In genomic region chr20:48773837-48774418, GRCh38 we compare ENCODE assay signal across 12 cellular contexts. TPM values are rescaled to one million over a fixed set of nuclear protein-coding genes. Genes with fewer than 3 reads are reported as not detected.
DNase-seq lines count a peak whose midpoint lies in the region; ATAC-seq and TF ChIP-seq lines count a peak whose summit lies in the region.
"Had no signal": no experiment of that assay in that cellular context is flagged by ENCODE, and none has a peak within 500 bp of the region (broad histone marks: within the 10 kb centered on the region; RNA-seq: fewer than 3 reads in every experiment).

No MANE protein-coding gene starts in this region.

- H4K5ac ChIP-seq in H9 (ENCODE audit: insufficient read length, low read depth, low read length), result no peak overlapping the region

- H3K79me2 ChIP-seq in H9 (ENCODE audit: insufficient read depth, low read length), result no peaks in the 10 kb centered on the region

- no peak overlapping the region for H2BK5ac ChIP-seq in H9 (ENCODE audit: insufficient read length, low read length)

- H4K8ac ChIP-seq in H9 (replicated peaks; ENCODE audit: insufficient read length, low read depth, low read length), result no peak overlapping the region

- no peak overlapping the region for H2BK120ac ChIP-seq in H9 (ENCODE audit: low read depth, low read length, poor library complexity, severe bottlenecking)

- peaks cover 0 to 16% (median 4%) of the 10 kb centered on the region in 3 experiments; a peak in 4 of 7 replicates for H3K36me3 Mint-ChIP-seq in H9 (ENCODE audit: insufficient read depth in 1 of 3, low read depth in 3 of 3)
- peaks cover 8% of the 10 kb centered on the region for H3K36me3 Mint-ChIP-seq in activated naive CD8-positive, alpha-beta T cell

- H3K27ac ChIP-seq in A673 (ENCODE audit: low read depth, low read length, poor library complexity, severe bottlenecking) (peak overlapping the region; percentile 7), H9 (ENCODE audit: insufficient read length, low read depth, low read length) (no peak overlapping the region), right lobe of liver (peak overlapping the region in 1 of 3 donors; percentile 33), ovary (no peak overlapping the region)

- no peaks in the 10 kb centered on the region for H4K20me1 ChIP-seq in H9 (ENCODE audit: control insufficient read depth, insufficient read depth, insufficient read length)

- H3K27me3 ChIP-seq in A673 (replicated peaks; ENCODE audit: insufficient read depth, low read depth, low read length, poor library complexity) (no peaks in the 10 kb centered on the region), H9 (ENCODE audit: insufficient read depth, low read length) (no peaks in the 10 kb centered on the region), right lobe of liver (no peaks in the 10 kb centered on the region), ovary (no peaks in the 10 kb centered on the region)

- H3K14ac ChIP-seq in H9 (ENCODE audit: insufficient read depth, low read length), result no peak overlapping the region

- BruUV-seq in A673 (replicated peaks; lab: Mats Ljungman, UMichigan), result no TSS peak

- TF ChIP-seq CTCF in A673 (conservative IDR thresholded peaks at IDR 0.05; ENCODE audit: low read depth, low read length) (no peak), H9 (conservative IDR thresholded peaks at IDR 0.05) (no peak), right lobe of liver (IDR thresholded peaks at IDR 0.05) (no peak), ovary (IDR thresholded peaks at IDR 0.05) (no peak)

- intact Hi-C loops in A673 (cut with micrococcal nuclease; ENCODE audit: unreplicated experiment) (no loop called here), right lobe of liver (cut with DNase I) (no loop called here), ovary (cut with DNase I) (no loop called here)

- H3K27me3 Mint-ChIP-seq in H9 (ENCODE audit: low read depth), result no peaks in the 10 kb centered on the region; the same call in 1 of the 2 replicates
- H3K27me3 Mint-ChIP-seq in activated naive CD8-positive, alpha-beta T cell, result no peaks in the 10 kb centered on the region

- POLR2A ChIA-PET in A673 (lab: Charles Lee; ENCODE audit: low non-redundant PET), result no interaction called here

- no peak overlapping the region for H3K9ac ChIP-seq in H9 (ENCODE audit: extremely low read depth, insufficient read length, low read length)

- peak overlapping the region in 2 of 3 experiments; percentile 51 to 85; a peak in 4 of 7 replicates for H3K27ac Mint-ChIP-seq in H9
- H3K27ac Mint-ChIP-seq in activated naive CD8-positive, alpha-beta T cell, result peak overlapping the region; percentile 84
- H3K27ac Mint-ChIP-seq: T-helper 2 cell treated with Interferon-gamma antibody and Interleukin-4, amounts not matched to agents 5 μg/mL and 100 μg/mL, for 36 hours had no signal

- no peak for TF ChIP-seq POLR2A in right lobe of liver (IDR thresholded peaks at IDR 0.05)
- TF ChIP-seq POLR2A in ovary (IDR thresholded peaks at IDR 0.05), result no peak

- H3K4me2 ChIP-seq in H9 (ENCODE audit: insufficient read depth, insufficient read length, low read length), result no peak overlapping the region

- H3K9me3 ChIP-seq in A673 (ENCODE audit: low read depth, low read length, poor library complexity, severe bottlenecking), result no peaks in the 10 kb centered on the region
- H3K9me3 ChIP-seq in H9 (ENCODE audit: control insufficient read depth, low read depth, low read length), result no peaks in the 10 kb centered on the region
- no peaks in the 10 kb centered on the region for H3K9me3 ChIP-seq in right lobe of liver
- H3K9me3 ChIP-seq in ovary, result no peaks in the 10 kb centered on the region

- H2AK5ac ChIP-seq in H9 (ENCODE audit: insufficient read length, low read length), result no peak overlapping the region

- peak; percentile 35 to 62 (median 48) for ATAC-seq in right lobe of liver
- ATAC-seq: HCT116 had no signal

- H3K4me3 Mint-ChIP-seq in H9, result no peak overlapping the region
- peak overlapping the region; percentile 6 for H3K4me3 Mint-ChIP-seq in activated naive CD8-positive, alpha-beta T cell
- H3K4me3 Mint-ChIP-seq: T-helper 2 cell treated with Interferon-gamma antibody and Interleukin-4, amounts not matched to agents 5 μg/mL and 100 μg/mL, for 36 hours had no signal

- H3K56ac ChIP-seq in H9 (ENCODE audit: insufficient read length, low read depth, low read length), result no peak overlapping the region

- WGBS in H9 (ENCODE audit: extremely low coverage, insufficient read length, low lambda C conversion rate), result no CpG with 5 or more reads among the region's 14 CpGs
- WGBS in right lobe of liver (ENCODE audit: insufficient coverage, low coverage, low lambda C conversion rate, missing lambda C conversion rate), result 65% methylated on average over 6 of the region's 14 CpGs
- WGBS in ovary, 3 donors, result 81 to 84% (median 81%) methylated on average over 14 of the region's 14 CpGs

- DNase-seq in A673 (ENCODE audit: low spot score) (no peak), H9 (no peak), right lobe of liver (peak in 1 of 3 donors; percentile 46), NCI-H2029 treated with DMSO at 0.1 percent for 48 hours (lab: John Stamatoyannopoulos, UW) (no peak), NCI-H1436 (lab: John Stamatoyannopoulos, UW) (no peak), ovary (no peak)
- no peak for DNase-seq in stimulated activated CD4-positive, alpha-beta T cell treated with anti-CD3 and anti-CD28 coated beads, Interleukin-12 subunit alpha, Interleukin-12 subunit beta, amount 100 ng/mL, for 4 hours
- DNase-seq: Caco-2 had no signal

- H3K23ac ChIP-seq in H9 (ENCODE audit: insufficient read length, low read depth, low read length), result no peak overlapping the region

- no peak overlapping the region for H2BK20ac ChIP-seq in H9 (ENCODE audit: low read depth, low read length, poor library complexity, severe bottlenecking)

- H3K36me3 ChIP-seq in A673 (ENCODE audit: insufficient read depth, low read length, poor library complexity, severe bottlenecking) (peaks cover 23% of the 10 kb centered on the region), right lobe of liver (no peaks in the 10 kb centered on the region), ovary (no peaks in the 10 kb centered on the region)

- peaks cover 14 to 20% of the 10 kb centered on the region in 2 experiments for H3K9me3 Mint-ChIP-seq in H9
- no peaks in the 10 kb centered on the region for H3K9me3 Mint-ChIP-seq in activated naive CD8-positive, alpha-beta T cell (ENCODE audit: low read depth)

- H3K79me1 ChIP-seq in H9 (ENCODE audit: insufficient read depth, low read depth, low read length, poor library complexity, severe bottlenecking), result no peaks in the 10 kb centered on the region

- H2BK12ac ChIP-seq in H9 (ENCODE audit: insufficient read length, low read depth, low read length), result no peak overlapping the region

- H3K4me3 ChIP-seq in A673 (ENCODE audit: low read depth, low read length, poor library complexity, severe bottlenecking) (no peak overlapping the region), right lobe of liver (no peak overlapping the region), ovary (no peak overlapping the region)
- H3K4me3 ChIP-seq: lung had no signal

- H3K4me1 Mint-ChIP-seq in H9, result peaks cover 13 to 14% of the 10 kb centered on the region in 2 experiments
- H3K4me1 Mint-ChIP-seq in activated naive CD8-positive, alpha-beta T cell (ENCODE audit: low read depth), result peaks cover 81% of the 10 kb centered on the region

- H3K23me2 ChIP-seq in H9 (ENCODE audit: insufficient read length, low read depth, low read length, poor library complexity, severe bottlenecking), result no peaks in the 10 kb centered on the region

- no peak overlapping the region for H4K91ac ChIP-seq in H9 (ENCODE audit: insufficient read length, low read depth, low read length)

- H3K4ac ChIP-seq in H9 (ENCODE audit: low read depth, low read length), result no peak overlapping the region

- CTCF ChIA-PET in A673 (lab: Charles Lee), result no interaction called here

- no peak overlapping the region for H3T11ph ChIP-seq in H9 (ENCODE audit: low read length)

- no peak overlapping the region for H3K18ac ChIP-seq in H9 (ENCODE audit: insufficient read length, low read depth, low read length)

- H3K4me1 ChIP-seq in A673 (ENCODE audit: insufficient read depth, low read length, poor library complexity, severe bottlenecking), result peaks cover 3% of the 10 kb centered on the region
- no peaks in the 10 kb centered on the region for H3K4me1 ChIP-seq in H9 (ENCODE audit: insufficient read depth, low read length)
- no peaks in the 10 kb centered on the region for H3K4me1 ChIP-seq in right lobe of liver
- peaks cover 2% of the 10 kb centered on the region for H3K4me1 ChIP-seq in ovary (ENCODE audit: insufficient read depth)

- no peak overlapping the region for H2BK15ac ChIP-seq in H9 (ENCODE audit: low read depth, low read length)

- TF ChIP-seq EP300 in ovary (IDR thresholded peaks at IDR 0.05), result no peak

- H2AFZ ChIP-seq in H9 (ENCODE audit: low read length), result no peak overlapping the region

RNA-seq across cellular contexts. Expression of gene PREX1, which starts 53.9 kb away (rescaled TPM):
- total RNA-seq in A673 (2021) (145 and 174 TPM in 2 replicates), H9 (2021) (5.4 and 6.6 TPM in 2 replicates), right lobe of liver (10 to 100 TPM in 2 of 6 experiments, 1 to 10 TPM in 4; 4.4 to 11.1 (median 8.7) TPM), ovary (10 to 100 TPM in 2 of 7 donors, 1 to 10 TPM in 5; 3.8 to 13.6 (median 5.4) TPM)
- 1 to 10 TPM; 6.7 to 8.8 TPM for polyA plus RNA-seq in ovary

Comparison
In these comparisons a context has a peak if more than half of its experiments do, and no peak if none do; other contexts are left out.
1. RNA of gene PREX1, which starts 53.9 kb away (total RNA-seq): 145 to 174 TPM in A673; 4.4 to 11.1 TPM in right lobe of liver, 5.4 to 6.6 TPM in H9 and 3.8 to 13.6 TPM in ovary; every median in the first group is over 10 times any median in the second.